Comparison of ENCODE assay signal across 8 cellular contexts in genomic region chr13:30307966-30308290, GRCh38. TPM values are rescaled to one million over a fixed set of nuclear protein-coding genes. Genes with fewer than 3 reads are reported as not detected.
A peak's percentile ranks its signal among the peaks of the same experiment; 100 is the strongest.
DNase-seq lines count a peak whose midpoint lies in the region; ATAC-seq, FAIRE-seq and TF ChIP-seq lines count a peak whose summit lies in the region.

No MANE protein-coding gene starts in this region.

- TF ChIP-seq CTCF in CD8-positive, alpha-beta T cell (IDR thresholded peaks at IDR 0.05): no peak
- TF ChIP-seq CTCF in H1 (IDR thresholded peaks at IDR 0.05; ENCODE audit: control extremely low read depth in 1 of 3, insufficient read depth in 1 of 3, low read depth in 1 of 3, low read length in 3 of 3): no peak
- no peak for TF ChIP-seq CTCF in osteoblast (IDR thresholded peaks at IDR 0.05; ENCODE audit: extremely low read depth, low read depth, low read length)

- no peaks in the 10 kb centered on the region for H3K27me3 Mint-ChIP-seq in CD8-positive, alpha-beta T cell (ENCODE audit: low read depth)

- H3K36me3 Mint-ChIP-seq in CD8-positive, alpha-beta T cell: peaks cover 3% of the 10 kb centered on the region

- no peak overlapping the region for H3K14ac ChIP-seq in H1 (ENCODE audit: insufficient read length)

- no peak for ATAC-seq in CD8-positive, alpha-beta T cell

- H2AK5ac ChIP-seq in H1 (ENCODE audit: low read depth, low read length): no peak overlapping the region

- no peaks in the 10 kb centered on the region for H3K27me3 ChIP-seq in CD8-positive, alpha-beta T cell (ENCODE audit: insufficient read depth, low read length)
- H3K27me3 ChIP-seq in NT2/D1 (ENCODE audit: insufficient read depth, insufficient read length) (no peaks in the 10 kb centered on the region), H1 (replicated peaks in 1 of 4; ENCODE audit: control insufficient read depth in 3 of 4, extremely low read depth in 1 of 4, insufficient read depth in 3 of 4, low read length in 3 of 4) (no peaks in the 10 kb centered on the region), osteoblast (ENCODE audit: insufficient read depth, low read length) (no peaks in the 10 kb centered on the region)

- H3K23me2 ChIP-seq in H1 (ENCODE audit: low read depth, low read length): peaks cover 3% of the 10 kb centered on the region

- no peaks in the 10 kb centered on the region for H3K79me1 ChIP-seq in H1 (ENCODE audit: low read depth, low read length)

- POLR2A ChIA-PET in CD8-positive, alpha-beta T cell (lab: Charles Lee): interaction anchor here (0.6 to 2.2 kb wide), 5 partner anchors 10 to 166 kb away, joined by 3 to 6 read pairs (median 3); no protein-coding TSS in a partner anchor
- POLR2A ChIA-PET in H1 (lab: Charles Lee; ENCODE audit: partially characterized antibody): interaction anchor here (1.9 kb wide), 1 partner anchor 114 kb away, joined by 4 read pairs; the partner anchor contains the start of gene UBE2L5

- no peak overlapping the region for H3K23ac ChIP-seq in H1 (ENCODE audit: insufficient read length)

- no peak overlapping the region for H4K5ac ChIP-seq in H1 (ENCODE audit: insufficient read length, low read depth, low read length)

- peaks cover 5% of the 10 kb centered on the region for H3K4me1 ChIP-seq in CD8-positive, alpha-beta T cell (ENCODE audit: insufficient read depth, low read length)
- H3K4me1 ChIP-seq in NT2/D1 (ENCODE audit: insufficient read depth, insufficient read length): no peaks in the 10 kb centered on the region
- peaks cover 0 to 2% (median 0%) of the 10 kb centered on the region in 4 experiments; a peak in 2 of 7 replicates for H3K4me1 ChIP-seq in H1 (replicated peaks in 1 of 4; ENCODE audit: control insufficient read depth in 3 of 4, insufficient read depth in 4 of 4, low read length in 3 of 4)
- H3K4me1 ChIP-seq in osteoblast (ENCODE audit: insufficient read depth, low read length): peaks cover 20% of the 10 kb centered on the region

- peak overlapping the region; percentile 97 for H3K4me3 ChIP-seq in CD8-positive, alpha-beta T cell (ENCODE audit: low read depth, low read length)
- H3K4me3 ChIP-seq in NT2/D1 (ENCODE audit: insufficient read length, low read depth) (peak overlapping the region; percentile 75), H1 (ENCODE audit: extremely low read depth in 1 of 4, insufficient read depth in 2 of 4, low read depth in 3 of 4, low read length in 4 of 4) (peak overlapping the region; percentile 67 to 88 (median 81)), osteoblast (ENCODE audit: insufficient read depth, low read length) (peak overlapping the region; percentile 78)

- H3K79me2 ChIP-seq in H1 (ENCODE audit: control insufficient read depth in 1 of 2, insufficient read depth in 2 of 2, low read length in 2 of 2) (peaks cover 0 to 25% of the 10 kb centered on the region in 2 experiments; a peak in 2 of 4 replicates), osteoblast (ENCODE audit: insufficient read depth, low read length) (peaks cover 39% of the 10 kb centered on the region)

- FAIRE-seq in H1 (lab: Jason Lieb, UNC): no peak

- no peak overlapping the region for H4K91ac ChIP-seq in H1 (replicated peaks; ENCODE audit: insufficient read length, low read length)

- H3K4me2 ChIP-seq in H1 (ENCODE audit: insufficient read depth in 1 of 2, low read depth in 2 of 2, low read length in 2 of 2) (peak overlapping the region; percentile 71 to 75), osteoblast (ENCODE audit: insufficient read depth, low read length) (peak overlapping the region; percentile 85)

- peak overlapping the region; percentile 88 for H2AFZ ChIP-seq in H1 (ENCODE audit: low read length)
- peak overlapping the region; percentile 91 for H2AFZ ChIP-seq in osteoblast (ENCODE audit: low read length)

- CTCF ChIA-PET in CD8-positive, alpha-beta T cell (lab: Charles Lee): interaction anchor here (0.8 to 1.0 kb wide), 3 partner anchors 8 to 154 kb away, joined by 3 read pairs; no protein-coding TSS in a partner anchor
- CTCF ChIA-PET in H1 (lab: Charles Lee; ENCODE audit: partially characterized antibody): interaction anchor here (1.2 to 2.1 kb wide), 3 partner anchors 27 to 176 kb away, joined by 5 to 7 read pairs (median 5); no protein-coding TSS in a partner anchor

- DNase-seq in CD8-positive, alpha-beta T cell: no peak
- DNase-seq in NT2/D1 (ENCODE audit: low read depth, low spot score) (no peak), H1 (ENCODE audit: low read depth in 1 of 2, low spot score in 2 of 2) (no peak), osteoblast (ENCODE audit: insufficient read length, low spot score, missing footprints) (no peak), GOT3 (lab: John Stamatoyannopoulos, UW) (no peak), occipital lobe (lab: John Stamatoyannopoulos, UW) (no peak), SHP77 treated with DMSO at 0.1 percent for 48 hours (lab: John Stamatoyannopoulos, UW) (no peak), D341Med (ENCODE audit: low spot score) (no peak)

- 27% methylated on average over 8 of the region's 8 CpGs; no CpG with 5 or more reads in 1 of the 2 experiments for WGBS in H1 (ENCODE audit: extremely low coverage in 1 of 2, insufficient coverage in 1 of 2, insufficient read length in 1 of 2, insufficient replicate concordance in 2 of 2, low coverage in 1 of 2, low lambda C conversion rate in 2 of 2, missing lambda C conversion rate in 1 of 2), 2 experiments

- H2BK12ac ChIP-seq in H1 (ENCODE audit: low read depth, low read length): no peak overlapping the region

- intact Hi-C loops in CD8-positive, alpha-beta T cell (cut with DNase I, micrococcal nuclease): loop anchor here (1.0 to 10.0 kb wide), 16 partner anchors 39 to 855 kb away; partner anchors contain the start of genes HMGB1 (in 2 of the 2), UBL3 (in 2 of the 2), USPL1 (in 2 of the 2) and HSPH1 (in 1 of the 2)

- no peak overlapping the region for H3K27ac ChIP-seq in CD8-positive, alpha-beta T cell (ENCODE audit: low read depth, low read length)
- no peak overlapping the region for H3K27ac ChIP-seq in H1 (ENCODE audit: low read depth, low read length)
- peak overlapping the region; percentile 31 for H3K27ac ChIP-seq in osteoblast (ENCODE audit: low read depth, low read length)

- H4K8ac ChIP-seq in H1 (ENCODE audit: extremely low read depth, insufficient read depth, low read length): no peak overlapping the region

- H2BK5ac ChIP-seq in H1 (ENCODE audit: low read depth, low read length): no peak overlapping the region

- H3K4me3 Mint-ChIP-seq in CD8-positive, alpha-beta T cell: peak overlapping the region; percentile 89

- no peak overlapping the region for H2BK15ac ChIP-seq in H1 (ENCODE audit: low read length)

- no peak overlapping the region for H3K56ac ChIP-seq in H1 (replicated peaks; ENCODE audit: insufficient read length, low read depth, low read length)

- H3K27ac Mint-ChIP-seq in CD8-positive, alpha-beta T cell: no peak overlapping the region

- TF ChIP-seq EP300 in H1 (IDR thresholded peaks at IDR 0.05; ENCODE audit: borderline replicate concordance in 1 of 2, low read depth in 2 of 2, low read length in 2 of 2): no peak

- H3K4me1 Mint-ChIP-seq in CD8-positive, alpha-beta T cell (ENCODE audit: low read depth): peaks cover 9% of the 10 kb centered on the region

- H3K18ac ChIP-seq in H1 (ENCODE audit: extremely low read depth, low read length): no peak overlapping the region

- no peak overlapping the region for H2BK120ac ChIP-seq in H1 (replicated peaks; ENCODE audit: low read depth, low read length)

- no peaks in the 10 kb centered on the region for H3K9me3 ChIP-seq in CD8-positive, alpha-beta T cell (ENCODE audit: low read length)
- H3K9me3 ChIP-seq in NT2/D1 (ENCODE audit: insufficient read depth, low read length): no peaks in the 10 kb centered on the region
- no peaks in the 10 kb centered on the region for H3K9me3 ChIP-seq in H1 (ENCODE audit: insufficient read depth in 2 of 2, low read depth in 1 of 2, low read length in 1 of 2)
- no peaks in the 10 kb centered on the region for H3K9me3 ChIP-seq in osteoblast (ENCODE audit: low read depth, low read length)

- no peaks in the 10 kb centered on the region for H3K36me3 ChIP-seq in CD8-positive, alpha-beta T cell (ENCODE audit: insufficient read depth, low read length)
- H3K36me3 ChIP-seq in NT2/D1 (ENCODE audit: insufficient read depth, insufficient read length, low read length): peaks cover 3% of the 10 kb centered on the region
- no peaks in the 10 kb centered on the region for H3K36me3 ChIP-seq in H1 (ENCODE audit: control insufficient read depth in 2 of 4, insufficient read depth in 4 of 4, low read length in 3 of 4)
- no peaks in the 10 kb centered on the region for H3K36me3 ChIP-seq in osteoblast (ENCODE audit: insufficient read depth, low read length)

- no peak for TF ChIP-seq POLR2A in H1 (IDR thresholded peaks at IDR 0.05; ENCODE audit: control extremely low read depth in 1 of 2, low read depth in 2 of 2, low read length in 2 of 2)

- no peaks in the 10 kb centered on the region for H3K9me3 Mint-ChIP-seq in CD8-positive, alpha-beta T cell

- H2BK20ac ChIP-seq in H1 (ENCODE audit: low read length): no peak overlapping the region

- peak overlapping the region; percentile 87 for H3K9ac ChIP-seq in NT2/D1 (ENCODE audit: insufficient read length, low read depth)
- peak overlapping the region in 1 of 4 experiments; percentile 56; a peak in 2 of 7 replicates for H3K9ac ChIP-seq in H1 (replicated peaks in 1 of 4; ENCODE audit: extremely low read depth in 1 of 4, low read depth in 3 of 4, low read length in 3 of 4)

- TF ChIP-seq RAD21 in H1 (IDR thresholded peaks at IDR 0.05 in 1 of 2, conservative IDR thresholded peaks at IDR 0.05 in 1 of 2; ENCODE audit: low read depth in 2 of 2, low read length in 2 of 2): no peak

- H4K20me1 ChIP-seq in H1 (replicated peaks in 1 of 2; ENCODE audit: control insufficient read depth in 1 of 2, insufficient read depth in 2 of 2, low read length in 2 of 2): no peaks in the 10 kb centered on the region
- H4K20me1 ChIP-seq in osteoblast (ENCODE audit: insufficient read depth, low read length): no peaks in the 10 kb centered on the region

- no peak overlapping the region for H3K4ac ChIP-seq in H1 (replicated peaks; ENCODE audit: insufficient read length, low read depth, low read length)

TF ChIP-seq in H1, 55 proteins besides CTCF, POLR2A, EP300 and RAD21 (continues in another document):
- TF ChIP-seq ASH2L (IDR thresholded peaks at IDR 0.05; ENCODE audit: low read length): no peak
- TF ChIP-seq CHD2 (IDR thresholded peaks at IDR 0.05; ENCODE audit: low read length): no peak
- no peak for TF ChIP-seq RNF2 (IDR thresholded peaks at IDR 0.05; ENCODE audit: borderline replicate concordance, low read depth, low read length, missing control alignments, poor library complexity, severe bottlenecking)

RNA-seq across cellular contexts. Expression of gene KATNAL1, which starts 0.6 kb away (rescaled TPM):
- total RNA-seq in CD8-positive, alpha-beta T cell: 1 to 10 TPM; 2.4 to 2.5 TPM
- total RNA-seq in H1 (2021; fragmentation: NEBNext Ultra II Directional; extraction: Animal tissue kit (Norgen Biotek cat#: 25700)): 10.2 and 13.2 TPM in 2 replicates
- polyA plus RNA-seq in H1 (2011; rRNA removed): 3.0 and 4.0 TPM in 2 replicates
- 4.4 TPM for polyA plus RNA-seq in H1 (2011; cell fraction: cytosol; rRNA removed)
- 1.7 TPM for polyA plus RNA-seq in H1 (2011; cell fraction: nucleus; rRNA removed)
- 4.7 to 8.8 TPM (median 6.6 TPM) in 4 replicates for polyA plus RNA-seq in H1 (2012, experiment 1 of 2)
- polyA plus RNA-seq in H1 (2012, experiment 2 of 2): 0.38 TPM
- 3.4 TPM for polyA plus RNA-seq in H1 (2013, experiment 1 of 2)
- polyA plus RNA-seq in H1 (2013, experiment 2 of 2): 3.1 TPM
- polyA minus RNA-seq in H1 (2011; rRNA and poly(A)+ RNA removed): 8.2 and 12.3 TPM in 2 replicates
- 9.5 TPM for polyA minus RNA-seq in H1 (2011; cell fraction: cytosol; rRNA and poly(A)+ RNA removed)
- 13.1 TPM for polyA minus RNA-seq in H1 (2011; cell fraction: nucleus; rRNA and poly(A)+ RNA removed)
- 15.9 and 18.0 TPM in 2 replicates for total RNA-seq in osteoblast
- 76.3 TPM for total RNA-seq in occipital lobe
